Comparison of ENCODE assay signal across 15 cellular contexts in the genomic region with DNA sequence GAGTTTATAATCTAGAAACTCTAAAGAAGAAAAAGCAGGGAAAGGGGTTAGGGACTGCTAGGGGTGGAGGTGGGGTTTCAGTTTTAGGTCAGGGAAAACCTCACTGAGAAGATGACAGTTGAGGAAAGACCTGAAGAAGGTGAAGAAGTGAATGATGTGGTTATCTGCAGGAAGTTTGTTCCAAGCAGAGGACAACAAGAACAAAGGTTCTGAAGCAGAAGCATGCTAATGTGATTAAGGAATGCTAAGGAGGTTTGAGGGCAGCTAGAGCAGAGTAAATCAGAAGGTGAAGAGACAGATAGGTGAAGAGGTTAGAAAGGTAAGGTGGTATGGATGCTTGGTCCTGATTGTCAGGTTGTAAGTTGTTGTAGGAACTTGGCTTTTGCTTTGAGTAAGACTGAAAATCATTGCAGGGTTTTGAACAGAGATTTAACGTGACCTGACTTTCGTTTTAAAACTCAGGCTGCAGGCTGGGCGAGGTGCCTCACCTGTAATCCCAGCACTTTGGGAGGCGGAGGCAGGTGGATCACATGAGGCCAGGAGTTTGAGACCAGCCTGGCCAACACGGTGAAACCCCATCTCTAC. TPM values are rescaled to one million over a fixed set of nuclear protein-coding genes. Genes with fewer than 3 reads are reported as not detected.
DNase-seq lines count a peak whose midpoint lies in the region; ATAC-seq, FAIRE-seq and TF ChIP-seq lines count a peak whose summit lies in the region.
"Had no signal": no experiment of that assay in that cellular context is flagged by ENCODE, and none has a peak within 500 bp of the region (broad histone marks: within the 10 kb centered on the region; RNA-seq: fewer than 3 reads in every experiment).

No MANE protein-coding gene starts in this region.

- H3K27me3 ChIP-seq in DND-41 (ENCODE audit: insufficient read depth, low read length, poor library complexity), result no peaks in the 10 kb centered on the region
- H3K27me3 ChIP-seq in astrocyte (ENCODE audit: insufficient read depth, low read length), result no peaks in the 10 kb centered on the region
- H3K27me3 ChIP-seq in PC-9 (ENCODE audit: insufficient read depth, low read depth), result no peaks in the 10 kb centered on the region
- H3K27me3 ChIP-seq: colonic mucosa, heart right ventricle had no signal

- no peaks in the 10 kb centered on the region for H3K9me3 ChIP-seq in DND-41 (ENCODE audit: insufficient read depth, low read length, severe bottlenecking)
- no peaks in the 10 kb centered on the region for H3K9me3 ChIP-seq in astrocyte (ENCODE audit: insufficient read depth, low read depth, low read length)
- no peaks in the 10 kb centered on the region for H3K9me3 ChIP-seq in PC-9 (ENCODE audit: insufficient read depth, low read depth)
- H3K9me3 ChIP-seq: colonic mucosa, heart right ventricle had no signal

- POLR2A ChIA-PET in PC-9 (lab: Charles Lee; ENCODE audit: unreplicated experiment), result no interaction called here

- no peaks in the 10 kb centered on the region; the same call in 1 of the 2 replicates for H3K36me3 ChIP-seq in DND-41 (ENCODE audit: insufficient read depth, low read length)
- no peaks in the 10 kb centered on the region for H3K36me3 ChIP-seq in astrocyte (ENCODE audit: insufficient read depth, low read length)
- H3K36me3 ChIP-seq in PC-9 (ENCODE audit: low read depth), result no peaks in the 10 kb centered on the region
- H3K36me3 ChIP-seq: colonic mucosa had no signal

- H3K4me2 ChIP-seq in DND-41 (ENCODE audit: insufficient read depth, low read length) (no peak overlapping the region), astrocyte (ENCODE audit: low read length) (peak overlapping the region; percentile 58), PC-9 (no peak overlapping the region)

- H3F3A ChIP-seq in PC-9 (ENCODE audit: insufficient read depth, low read depth), result peaks cover 21% of the 10 kb centered on the region; the same call in 1 of the 2 replicates

- TF ChIP-seq CTCF in DND-41 (IDR thresholded peaks at IDR 0.05; ENCODE audit: borderline replicate concordance, extremely low read depth, low read length, poor library complexity, severe bottlenecking) (no peak), astrocyte (IDR thresholded peaks at IDR 0.05; ENCODE audit: insufficient read depth, low read depth, low read length) (no peak), PC-9 (conservative IDR thresholded peaks at IDR 0.05) (no peak)

- H4K20me1 ChIP-seq in DND-41 (ENCODE audit: insufficient read depth, low read length) (peaks cover 64% of the 10 kb centered on the region), astrocyte (ENCODE audit: insufficient read depth, low read length) (peaks cover 63% of the 10 kb centered on the region), PC-9 (ENCODE audit: insufficient read depth) (peaks cover 52% of the 10 kb centered on the region)

- no peak for FAIRE-seq in astrocyte (lab: Jason Lieb, UNC)
- FAIRE-seq: small intestine had no signal

- ATAC-seq in DND-41 (ENCODE audit: insufficient read depth, low read depth), result peak; percentile 73
- peak; percentile 42 for ATAC-seq in GM18909 (IDR thresholded peaks at IDR 0.05; ENCODE audit: poor library complexity, unreplicated experiment)
- peak; percentile 46 for ATAC-seq in HG03342 (IDR thresholded peaks at IDR 0.05; ENCODE audit: unreplicated experiment)

- H3K36me3 Mint-ChIP-seq in astrocyte (ENCODE audit: low read depth, unreplicated experiment), result peaks cover 3% of the 10 kb centered on the region

- peaks cover 37% of the 10 kb centered on the region for H3K4me1 Mint-ChIP-seq in astrocyte (ENCODE audit: low read depth, unreplicated experiment)

- CTCF ChIA-PET in PC-9 (lab: Charles Lee), result no interaction called here

- H3K27ac ChIP-seq in DND-41 (ENCODE audit: low read length) (no peak overlapping the region), astrocyte (ENCODE audit: low read depth, low read length) (no peak overlapping the region), PC-9 (no peak overlapping the region)
- H3K27ac ChIP-seq: colonic mucosa, heart right ventricle, SK-N-MC had no signal

- H3K27me3 Mint-ChIP-seq in astrocyte (ENCODE audit: low read depth, unreplicated experiment), result no peaks in the 10 kb centered on the region

- no peak overlapping the region for H2AFZ ChIP-seq in DND-41 (ENCODE audit: low read depth, low read length)
- no peak overlapping the region for H2AFZ ChIP-seq in astrocyte (ENCODE audit: low read depth, low read length)
- no peak overlapping the region for H2AFZ ChIP-seq in PC-9

- no peaks in the 10 kb centered on the region for H3K9me3 Mint-ChIP-seq in astrocyte (ENCODE audit: unreplicated experiment)
- H3K9me3 Mint-ChIP-seq: mesothelial cell of epicardium had no signal

- DNase-seq in DND-41 (no peak), astrocyte (ENCODE audit: low read depth) (no peak), NCI-H226 (no peak), PC-9 (no peak), kidney tubule cell (ENCODE audit: low spot score) (no peak), COLO668 (lab: John Stamatoyannopoulos, UW; ENCODE audit: unreplicated experiment) (no peak)
- DNase-seq: colonic mucosa, DMS53, heart right ventricle, NCI-H187, small intestine had no signal

- BruUV-seq in PC-9 (replicated peaks; lab: Mats Ljungman, UMichigan), result no TSS peak

- H3K4me3 ChIP-seq in DND-41 (ENCODE audit: low read depth in 1 of 2, low read length in 2 of 2) (no peak overlapping the region), astrocyte (ENCODE audit: insufficient read depth, low read depth, low read length) (no peak overlapping the region), PC-9 (no peak overlapping the region)
- H3K4me3 ChIP-seq: colonic mucosa, heart right ventricle, SK-N-MC had no signal

- no peak overlapping the region for H3K27ac Mint-ChIP-seq in astrocyte (ENCODE audit: unreplicated experiment)
- H3K27ac Mint-ChIP-seq: mesothelial cell of epicardium had no signal

- peak overlapping the region; percentile 52 for H3K4me3 Mint-ChIP-seq in astrocyte (ENCODE audit: unreplicated experiment)
- H3K4me3 Mint-ChIP-seq: mesothelial cell of epicardium had no signal

- no peak overlapping the region for H3K9ac ChIP-seq in DND-41 (ENCODE audit: low read depth, low read length)
- H3K9ac ChIP-seq in astrocyte (ENCODE audit: low read length), result no peak overlapping the region

- peaks cover 100% of the 10 kb centered on the region for H3K79me2 ChIP-seq in DND-41 (ENCODE audit: insufficient read depth, low read length)
- peaks cover 99% of the 10 kb centered on the region for H3K79me2 ChIP-seq in astrocyte (ENCODE audit: insufficient read depth, low read length)
- H3K79me2 ChIP-seq in PC-9 (ENCODE audit: low read depth), result peaks cover 95% of the 10 kb centered on the region

- intact Hi-C loops in PC-9 (cut with micrococcal nuclease; ENCODE audit: unreplicated experiment), result loop anchor here (5.0 kb wide), 1 partner anchor 38 kb away; no protein-coding TSS in a partner anchor

- peaks cover 31% of the 10 kb centered on the region for H3K4me1 ChIP-seq in DND-41 (ENCODE audit: insufficient read depth, low read length)
- H3K4me1 ChIP-seq in astrocyte (ENCODE audit: insufficient read depth, low read length), result peaks cover 20% of the 10 kb centered on the region
- H3K4me1 ChIP-seq in PC-9 (replicated peaks; ENCODE audit: insufficient read depth), result peaks cover 18% of the 10 kb centered on the region
- H3K4me1 ChIP-seq: colonic mucosa had no signal

- H3K9me2 ChIP-seq in PC-9 (ENCODE audit: insufficient read depth), result no peaks in the 10 kb centered on the region

RNA-seq across cellular contexts. Expression of gene OXSR1, which starts 8.6 kb away (rescaled TPM):
- total RNA-seq in astrocyte (78.2 and 83.1 TPM in 2 replicates), PC-9 (2021) (50.2 and 54.3 TPM in 2 replicates)

RNA-seq across cellular contexts. Expression of gene MYD88, which starts 35.5 kb away (rescaled TPM):
- total RNA-seq in astrocyte (50.6 and 55.8 TPM in 2 replicates), PC-9 (2021) (25.0 and 27.4 TPM in 2 replicates)

RNA-seq across cellular contexts. Expression of gene ACAA1, which starts 37.0 kb away (rescaled TPM):
- 67.0 and 69.4 TPM in 2 replicates for total RNA-seq in astrocyte
- total RNA-seq in PC-9 (2021), result 58.9 and 65.8 TPM in 2 replicates
